ENCODE assay signal across 22 cellular contexts in the genomic region with DNA sequence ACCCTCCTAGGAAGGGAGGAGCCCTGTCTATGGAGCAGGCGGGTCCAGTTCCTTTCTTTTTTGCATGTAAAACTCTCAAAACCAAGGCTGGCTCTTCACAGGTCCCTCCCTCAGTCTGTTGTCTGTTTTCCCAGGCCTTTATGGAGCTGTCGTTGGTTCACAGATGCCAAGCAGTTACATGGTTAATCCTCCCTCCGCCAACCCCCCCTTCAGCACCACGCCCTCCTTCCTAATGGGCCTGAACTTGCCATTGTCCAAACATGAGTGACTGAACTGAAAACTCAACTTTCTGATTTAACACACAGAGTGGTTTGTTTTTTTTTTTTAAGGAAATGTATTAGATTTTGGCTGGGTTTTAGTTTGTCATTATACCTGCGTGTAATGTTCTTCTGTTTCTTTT.
A peak's percentile ranks its signal among the peaks of the same experiment; 100 is the strongest.
DNase-seq lines count a peak whose midpoint lies in the region; ATAC-seq and TF ChIP-seq lines count a peak whose summit lies in the region.
"Had no signal": no experiment of that assay in that cellular context is flagged by ENCODE, and none has a peak within 500 bp of the region (broad histone marks: within the 10 kb centered on the region; RNA-seq: fewer than 3 reads in every experiment).

No MANE protein-coding gene starts in this region.

- TF ChIP-seq CTCF in RWPE1 (conservative IDR thresholded peaks at IDR 0.05; ENCODE audit: low read depth): no peak
- no peak for TF ChIP-seq CTCF in mucosa of descending colon (IDR thresholded peaks at IDR 0.05)

- POLR2A ChIA-PET in RWPE1 (lab: Yijun Ruan, JAX; ENCODE audit: low non-redundant PET): no interaction called here

- peak; percentile 12 to 57 for DNase-seq in HAP-1 (ENCODE audit: low spot score in 2 of 2)
- DNase-seq in RWPE1 (ENCODE audit: low spot score): peak; percentile 27
- peak in 2 of 3 donors; percentile 38 to 41 for DNase-seq in mucosa of descending colon
- no peak for DNase-seq in NCI-H1694 (lab: John Stamatoyannopoulos, UW)
- DNase-seq: CD4-positive, CD25-positive, alpha-beta regulatory T cell; DMS79; H9; NCI-H1092; NCI-H1436; NCI-H2029; NCI-H2171; NCI-H345; NCI-H69; Peyer's patch had no signal

- H3K27ac ChIP-seq in RWPE1: peak overlapping the region; percentile 65
- H3K27ac ChIP-seq: HL-60, Peyer's patch, SJSA1 had no signal

- ATAC-seq in esophagus mucosa (peak; percentile 96), mucosa of descending colon (peak; percentile 76), GM21390 (IDR thresholded peaks at IDR 0.05; ENCODE audit: unreplicated experiment) (no peak), GM19023 (IDR thresholded peaks at IDR 0.05; ENCODE audit: unreplicated experiment) (no peak)
- ATAC-seq: HepG2, K562, Right ventricle myocardium inferior had no signal

- H3K4me3 ChIP-seq in HAP-1 (no peak overlapping the region), mucosa of descending colon (no peak overlapping the region)
- H3K4me3 ChIP-seq: K562, Peyer's patch, SJSA1 had no signal

- in situ Hi-C loops in HAP-1 (cut with MboI; ENCODE audit: low sequenced_read_pairs): no loop called here

- intact Hi-C loops in mucosa of descending colon (cut with DNase I, micrococcal nuclease): no loop called here

- no peaks in the 10 kb centered on the region for H3K27me3 ChIP-seq in HAP-1 (ENCODE audit: low read depth)
- H3K27me3 ChIP-seq: Peyer's patch, SJSA1 had no signal

- H3K36me3 ChIP-seq in HAP-1 (replicated peaks) (no peaks in the 10 kb centered on the region), mucosa of descending colon (ENCODE audit: low read depth) (no peaks in the 10 kb centered on the region)
- H3K36me3 ChIP-seq: Peyer's patch, SJSA1 had no signal

- H3K9me3 ChIP-seq in HAP-1 (no peaks in the 10 kb centered on the region), mucosa of descending colon (no peaks in the 10 kb centered on the region)
- H3K9me3 ChIP-seq: Peyer's patch had no signal

- H3K4me1 ChIP-seq in HAP-1: no peaks in the 10 kb centered on the region
- H3K4me1 ChIP-seq in mucosa of descending colon (ENCODE audit: low read depth): no peaks in the 10 kb centered on the region
- H3K4me1 ChIP-seq: Peyer's patch, SJSA1 had no signal

- CTCF ChIA-PET in RWPE1 (lab: Yijun Ruan, JAX): interaction anchor here (0.5 kb wide), 1 partner anchor 88 kb away, joined by 5 read pairs; no protein-coding TSS in a partner anchor

Comparison
In these comparisons a context has a peak if more than half of its experiments do, and no peak if none do; other contexts are left out.
1. ATAC-seq: peak in esophagus mucosa (single experiment) and mucosa of descending colon (single experiment); none in GM21390 (single experiment) and GM19023 (single experiment).